18 cellular contexts compared by ENCODE assay signal in the genomic region with DNA sequence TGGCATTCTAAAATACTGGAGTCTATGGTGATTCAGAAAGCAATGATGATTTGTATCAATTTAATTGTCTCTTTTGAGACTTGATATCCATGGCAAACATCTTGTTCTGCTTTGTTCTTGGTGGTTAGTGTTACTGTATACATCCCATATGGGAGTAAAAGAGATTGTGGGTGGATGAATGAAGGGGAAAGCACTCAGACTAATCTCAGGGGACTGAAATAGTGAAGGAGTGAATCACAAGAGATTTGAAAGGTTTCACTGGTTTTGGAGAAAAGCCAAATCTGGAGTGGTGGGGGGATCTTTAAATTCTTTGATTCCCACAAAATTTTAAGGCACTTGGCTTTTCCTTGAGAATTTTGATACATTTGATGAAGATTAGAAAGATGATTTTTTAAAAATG.
DNase-seq lines count a peak whose midpoint lies in the region; TF ChIP-seq lines count a peak whose summit lies in the region.
"Had no signal": no experiment of that assay in that cellular context is flagged by ENCODE, and none has a peak within 500 bp of the region (broad histone marks: within the 10 kb centered on the region; RNA-seq: fewer than 3 reads in every experiment).

No MANE protein-coding gene starts in this region.

- H3K27ac ChIP-seq in coronary artery = no peak overlapping the region
- H3K27ac ChIP-seq: 22Rv1, testis had no signal

- H3K36me3 ChIP-seq in adipocyte (ENCODE audit: control insufficient read depth, insufficient read depth, low read length, severe bottlenecking) = no peaks in the 10 kb centered on the region

- DNase-seq in DMS 273 treated with DMSO at 0.1 percent for 48 hours (lab: John Stamatoyannopoulos, UW) (peak; percentile 5), DMS 273 (lab: John Stamatoyannopoulos, UW; ENCODE audit: unreplicated experiment) (no peak), adipocyte (ENCODE audit: low read depth) (peak; percentile 63), foreskin fibroblast (peak; percentile 49 to 70), smooth muscle cell of the brain vasculature (ENCODE audit: low read depth, low spot score) (peak; percentile 23), erythroblast (lab: John Stamatoyannopoulos, UW) (no peak), SIG-M5 treated with dmso at 0.1 percent for 504 hours (lab: John Stamatoyannopoulos, UW; ENCODE audit: unreplicated experiment) (no peak), coronary artery (ENCODE audit: low spot score) (no peak)
- DNase-seq: activated B cell treated with CpG ODN at 0.5 μM for 24 hours; activated gamma-delta T cell; effector memory CD4-positive, alpha-beta T cell; islet precursor cell; MM.1S; NCI-H1930; NCI-H748 treated with DMSO at 0.1 percent for 48 hours; stimulated activated CD4-positive, alpha-beta T cell treated with anti-CD3 and anti-CD28 coated beads, Interleukin-2, amount 100 ng/mL, for 24 hours; testis had no signal

- no peak for TF ChIP-seq POLR2A in erythroblast (IDR thresholded peaks at IDR 0.05; ENCODE audit: low read length)

- H3K4me1 ChIP-seq in adipocyte (ENCODE audit: control insufficient read depth, insufficient read depth, low read length) = peaks cover 10% of the 10 kb centered on the region
- H3K4me1 ChIP-seq: testis had no signal

- TF ChIP-seq CTCF in foreskin fibroblast (IDR thresholded peaks at IDR 0.05; ENCODE audit: low read depth, low read length) = no peak
- no peak for TF ChIP-seq CTCF in coronary artery (IDR thresholded peaks at IDR 0.05)

- H3K27me3 ChIP-seq in adipocyte (replicated peaks; ENCODE audit: control insufficient read depth, insufficient read depth, low read length) = no peaks in the 10 kb centered on the region
- H3K27me3 ChIP-seq: testis had no signal

- H3K4me3 ChIP-seq in adipocyte (ENCODE audit: low read length) (no peak overlapping the region), foreskin fibroblast (ENCODE audit: low read depth in 1 of 2, low read length in 2 of 2) (no peak overlapping the region), coronary artery (no peak overlapping the region)
- H3K4me3 ChIP-seq: testis had no signal

- H3K9me3 ChIP-seq in adipocyte (ENCODE audit: control insufficient read depth, low read length) = no peaks in the 10 kb centered on the region
- H3K9me3 ChIP-seq: testis had no signal

- H3K9ac ChIP-seq in adipocyte (ENCODE audit: low read length) = no peak overlapping the region

Comparison
In these comparisons a context has a peak if more than half of its experiments do, and no peak if none do; other contexts are left out.
1. DNase-seq: peak in DMS 273 treated with DMSO at 0.1 percent for 48 hours (single experiment), adipocyte (single experiment), foreskin fibroblast (2 of 2) and smooth muscle cell of the brain vasculature (single experiment); none in DMS 273 (single experiment), erythroblast (0 of 2), SIG-M5 treated with dmso at 0.1 percent for 504 hours (single experiment) and coronary artery (single experiment).